1 cellular context compared by ENCODE assay signal in the genomic region with DNA sequence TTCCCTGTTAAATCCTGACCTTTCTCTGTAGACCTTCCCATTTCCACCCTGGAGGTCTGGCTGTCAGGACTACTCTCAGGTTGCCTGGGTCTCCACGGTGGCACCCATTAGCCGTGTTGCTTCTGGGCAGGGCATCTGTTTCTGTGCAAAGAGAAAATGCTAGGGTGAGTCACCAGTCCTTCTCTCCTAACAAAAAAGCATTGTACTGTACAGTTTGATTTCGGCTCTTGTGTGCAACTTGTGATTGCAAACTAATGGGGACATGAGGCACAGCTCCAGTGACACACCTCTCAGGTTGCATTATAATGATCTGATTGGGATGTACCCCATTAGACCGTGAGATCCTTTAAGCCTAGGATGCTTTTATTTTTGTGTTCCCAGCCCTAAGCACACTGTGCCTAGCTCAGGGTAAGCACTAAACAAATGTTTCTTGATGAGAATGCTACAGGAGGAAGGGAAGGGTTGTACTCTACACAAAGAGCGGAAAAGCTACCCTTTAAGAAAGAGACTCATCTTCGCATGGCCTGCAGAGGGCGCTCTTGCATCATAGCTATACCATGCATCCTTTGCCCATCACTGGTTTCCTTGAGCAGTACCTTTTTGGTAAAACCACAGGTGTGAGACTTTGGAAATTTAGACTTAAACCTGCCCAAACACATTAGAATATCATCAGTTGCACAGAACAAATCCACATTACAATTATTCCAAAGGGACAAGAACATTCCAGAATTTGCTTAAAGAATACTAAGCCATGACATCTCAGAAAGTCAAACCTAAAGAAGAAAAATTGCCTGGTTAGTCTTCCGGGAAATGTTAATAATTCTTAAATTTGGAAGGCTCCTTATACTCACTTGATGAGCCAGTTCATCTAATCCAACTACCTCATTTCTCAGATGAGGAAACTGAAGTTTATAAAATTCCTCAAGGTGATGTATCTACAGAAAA.
TF ChIP-seq lines count a peak whose summit lies in the region.

No MANE protein-coding gene starts in this region.

TF ChIP-seq in GM23338, 12 proteins besides CTCF, POLR2A, EP300 and RAD21 (continued from another document):
- TF ChIP-seq, protein P1, sequence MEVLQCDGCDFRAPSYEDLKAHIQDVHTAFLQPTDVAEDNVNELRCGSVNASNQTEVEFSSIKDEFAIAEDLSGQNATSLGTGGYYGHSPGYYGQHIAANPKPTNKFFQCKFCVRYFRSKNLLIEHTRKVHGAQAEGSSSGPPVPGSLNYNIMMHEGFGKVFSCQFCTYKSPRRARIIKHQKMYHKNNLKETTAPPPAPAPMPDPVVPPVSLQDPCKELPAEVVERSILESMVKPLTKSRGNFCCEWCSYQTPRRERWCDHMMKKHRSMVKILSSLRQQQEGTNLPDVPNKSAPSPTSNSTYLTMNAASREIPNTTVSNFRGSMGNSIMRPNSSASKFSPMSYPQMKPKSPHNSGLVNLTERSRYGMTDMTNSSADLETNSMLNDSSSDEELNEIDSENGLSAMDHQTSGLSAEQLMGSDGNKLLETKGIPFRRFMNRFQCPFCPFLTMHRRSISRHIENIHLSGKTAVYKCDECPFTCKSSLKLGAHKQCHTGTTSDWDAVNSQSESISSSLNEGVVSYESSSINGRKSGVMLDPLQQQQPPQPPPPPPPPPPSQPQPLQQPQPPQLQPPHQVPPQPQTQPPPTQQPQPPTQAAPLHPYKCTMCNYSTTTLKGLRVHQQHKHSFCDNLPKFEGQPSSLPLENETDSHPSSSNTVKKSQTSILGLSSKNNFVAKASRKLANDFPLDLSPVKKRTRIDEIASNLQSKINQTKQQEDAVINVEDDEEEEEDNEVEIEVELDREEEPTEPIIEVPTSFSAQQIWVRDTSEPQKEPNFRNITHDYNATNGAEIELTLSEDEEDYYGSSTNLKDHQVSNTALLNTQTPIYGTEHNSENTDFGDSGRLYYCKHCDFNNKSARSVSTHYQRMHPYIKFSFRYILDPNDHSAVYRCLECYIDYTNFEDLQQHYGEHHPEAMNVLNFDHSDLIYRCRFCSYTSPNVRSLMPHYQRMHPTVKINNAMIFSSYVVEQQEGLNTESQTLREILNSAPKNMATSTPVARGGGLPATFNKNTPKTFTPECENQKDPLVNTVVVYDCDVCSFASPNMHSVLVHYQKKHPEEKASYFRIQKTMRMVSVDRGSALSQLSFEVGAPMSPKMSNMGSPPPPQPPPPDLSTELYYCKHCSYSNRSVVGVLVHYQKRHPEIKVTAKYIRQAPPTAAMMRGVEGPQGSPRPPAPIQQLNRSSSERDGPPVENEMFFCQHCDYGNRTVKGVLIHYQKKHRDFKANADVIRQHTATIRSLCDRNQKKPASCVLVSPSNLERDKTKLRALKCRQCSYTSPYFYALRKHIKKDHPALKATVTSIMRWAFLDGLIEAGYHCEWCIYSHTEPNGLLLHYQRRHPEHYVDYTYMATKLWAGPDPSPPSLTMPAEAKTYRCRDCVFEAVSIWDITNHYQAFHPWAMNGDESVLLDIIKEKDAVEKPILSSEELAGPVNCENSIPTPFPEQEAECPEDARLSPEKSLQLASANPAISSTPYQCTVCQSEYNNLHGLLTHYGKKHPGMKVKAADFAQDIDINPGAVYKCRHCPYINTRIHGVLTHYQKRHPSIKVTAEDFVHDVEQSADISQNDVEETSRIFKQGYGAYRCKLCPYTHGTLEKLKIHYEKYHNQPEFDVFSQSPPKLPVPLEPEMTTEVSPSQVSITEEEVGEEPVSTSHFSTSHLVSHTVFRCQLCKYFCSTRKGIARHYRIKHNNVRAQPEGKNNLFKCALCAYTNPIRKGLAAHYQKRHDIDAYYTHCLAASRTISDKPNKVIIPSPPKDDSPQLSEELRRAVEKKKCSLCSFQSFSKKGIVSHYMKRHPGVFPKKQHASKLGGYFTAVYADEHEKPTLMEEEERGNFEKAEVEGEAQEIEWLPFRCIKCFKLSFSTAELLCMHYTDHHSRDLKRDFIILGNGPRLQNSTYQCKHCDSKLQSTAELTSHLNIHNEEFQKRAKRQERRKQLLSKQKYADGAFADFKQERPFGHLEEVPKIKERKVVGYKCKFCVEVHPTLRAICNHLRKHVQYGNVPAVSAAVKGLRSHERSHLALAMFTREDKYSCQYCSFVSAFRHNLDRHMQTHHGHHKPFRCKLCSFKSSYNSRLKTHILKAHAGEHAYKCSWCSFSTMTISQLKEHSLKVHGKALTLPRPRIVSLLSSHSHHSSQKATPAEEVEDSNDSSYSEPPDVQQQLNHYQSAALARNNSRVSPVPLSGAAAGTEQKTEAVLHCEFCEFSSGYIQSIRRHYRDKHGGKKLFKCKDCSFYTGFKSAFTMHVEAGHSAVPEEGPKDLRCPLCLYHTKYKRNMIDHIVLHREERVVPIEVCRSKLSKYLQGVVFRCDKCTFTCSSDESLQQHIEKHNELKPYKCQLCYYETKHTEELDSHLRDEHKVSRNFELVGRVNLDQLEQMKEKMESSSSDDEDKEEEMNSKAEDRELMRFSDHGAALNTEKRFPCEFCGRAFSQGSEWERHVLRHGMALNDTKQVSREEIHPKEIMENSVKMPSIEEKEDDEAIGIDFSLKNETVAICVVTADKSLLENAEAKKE (CRISPR knock-in tag; IDR thresholded peaks at IDR 0.05): no peak
- TF ChIP-seq STAT1 (IDR thresholded peaks at IDR 0.05; ENCODE audit: unreplicated experiment) (no peak), ZNF114 (CRISPR knock-in tag; IDR thresholded peaks at IDR 0.05) (no peak), EZH2 (IDR thresholded peaks at IDR 0.05; ENCODE audit: low read depth, unreplicated experiment) (no peak), POLR2AphosphoS5 (IDR thresholded peaks at IDR 0.05; ENCODE audit: low read depth) (no peak), EZH2phosphoT487 (IDR thresholded peaks at IDR 0.05; ENCODE audit: unreplicated experiment) (no peak)
